1 cellular context compared by ENCODE assay signal in genomic region chr22:22901578-22902218, GRCh38.
TF ChIP-seq lines count a peak whose summit lies in the region.

No MANE protein-coding gene starts in this region.

TF ChIP-seq in K562, 482 proteins besides CTCF, POLR2A, EP300 and RAD21 (continued from another document):
- TF ChIP-seq ZNF280B (CRISPR knock-in tag; IDR thresholded peaks at IDR 0.05) (no peak), RHOXF2B (CRISPR knock-in tag; conservative IDR thresholded peaks at IDR 0.05) (no peak), AFF1 (IDR thresholded peaks at IDR 0.05; ENCODE audit: low read depth in 1 of 2, partially characterized antibody in 2 of 2) (no peak), FUS (optimal IDR thresholded peaks at IDR 0.05; ENCODE audit: low read depth, low read length) (no peak), PURB (CRISPR knock-in tag; IDR thresholded peaks at IDR 0.05; ENCODE audit: low read depth) (peak; percentile 14; the same call in 1 of the 2 replicates), NR1H2 (CRISPR knock-in tag; IDR thresholded peaks at IDR 0.05) (no peak)
